In the genomic region with DNA sequence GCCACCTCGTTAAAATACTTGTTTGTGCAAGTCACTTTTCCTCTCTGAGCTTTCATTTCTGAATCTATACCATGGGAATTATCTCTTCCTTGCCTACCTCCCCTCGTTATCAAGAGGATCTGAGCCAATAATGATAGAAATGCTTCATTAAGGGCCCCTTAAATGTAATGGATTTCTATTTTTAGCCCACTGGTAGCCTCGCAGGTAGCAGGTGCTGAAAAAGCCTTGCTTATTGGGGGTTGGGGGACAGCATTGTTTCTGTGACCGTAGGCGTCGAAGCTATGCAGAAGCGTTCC, we compare ENCODE assay signal across 8 cellular contexts. TPM values are rescaled to one million over a fixed set of nuclear protein-coding genes. Genes with fewer than 3 reads are reported as not detected.
DNase-seq lines count a peak whose midpoint lies in the region; ATAC-seq and TF ChIP-seq lines count a peak whose summit lies in the region.

No MANE protein-coding gene starts in this region.

- no peak for TF ChIP-seq RAD21 in liver (IDR thresholded peaks at IDR 0.05)

- peaks cover 27% of the 10 kb centered on the region for H3K27me3 Mint-ChIP-seq in activated T-cell treated with anti-CD3 and anti-CD28 coated beads, Interleukin-2, amount 50 U/mL, for 72 hours (ENCODE audit: low read depth)
- H3K27me3 Mint-ChIP-seq in activated naive CD8-positive, alpha-beta T cell treated with anti-CD3 and anti-CD28 coated beads, Interleukin-2, amount 10 ng/mL, durations not matched to agents 7 days and 5 days, result peaks cover 8% of the 10 kb centered on the region

- H3K27ac Mint-ChIP-seq in activated T-cell treated with anti-CD3 and anti-CD28 coated beads, Interleukin-2, amount 50 U/mL, for 72 hours, result peak overlapping the region; percentile 61
- peak overlapping the region; percentile 90 for H3K27ac Mint-ChIP-seq in activated naive CD8-positive, alpha-beta T cell treated with anti-CD3 and anti-CD28 coated beads, Interleukin-2, amount 10 ng/mL, durations not matched to agents 7 days and 5 days

- H3K36me3 ChIP-seq in liver (ENCODE audit: control insufficient read depth in 4 of 4, insufficient read depth in 3 of 4, low read depth in 1 of 4, low read length in 3 of 4) (no peaks in the 10 kb centered on the region), tibial artery (no peaks in the 10 kb centered on the region)

- H3K4me1 ChIP-seq in liver (ENCODE audit: control insufficient read depth in 4 of 4, insufficient read depth in 4 of 4, low read length in 3 of 4) (peaks cover 3 to 29% (median 22%) of the 10 kb centered on the region in 4 donors), tibial artery (peaks cover 0 to 36% (median 19%) of the 10 kb centered on the region in 4 donors)

- ATAC-seq in activated T-cell treated with anti-CD3 and anti-CD28 coated beads, Interleukin-2, amount 50 U/mL, for 72 hours (replicated peaks in 1 of 2), result peak in 1 of 2 donors; percentile 16
- ATAC-seq in activated naive CD8-positive, alpha-beta T cell treated with anti-CD3 and anti-CD28 coated beads, Interleukin-2, amount 10 ng/mL, durations not matched to agents 7 days and 5 days (ENCODE audit: low read depth), result no peak
- no peak for ATAC-seq in HG03280 (IDR thresholded peaks at IDR 0.05; ENCODE audit: unreplicated experiment)

- H3K36me3 Mint-ChIP-seq in activated T-cell treated with anti-CD3 and anti-CD28 coated beads, Interleukin-2, amount 50 U/mL, for 72 hours (ENCODE audit: insufficient read depth in 2 of 2), result peaks cover 1 to 4% of the 10 kb centered on the region in 2 donors
- H3K36me3 Mint-ChIP-seq in activated naive CD8-positive, alpha-beta T cell treated with anti-CD3 and anti-CD28 coated beads, Interleukin-2, amount 10 ng/mL, durations not matched to agents 7 days and 5 days, result peaks cover 10% of the 10 kb centered on the region

- H3K4me3 ChIP-seq in liver (ENCODE audit: low read depth in 1 of 3, low read length in 3 of 3) (peak overlapping the region; percentile 46 to 93 (median 70)), tibial artery (peak overlapping the region; percentile 97 to 98)

- H3K27me3 ChIP-seq in liver (ENCODE audit: control insufficient read depth in 4 of 4, insufficient read depth in 4 of 4, low read length in 3 of 4), result no peaks in the 10 kb centered on the region
- H3K27me3 ChIP-seq in tibial artery, result no peaks in the 10 kb centered on the region

- no peaks in the 10 kb centered on the region for H3K9me3 ChIP-seq in liver (ENCODE audit: control insufficient read depth in 4 of 4, low read length in 3 of 4)
- H3K9me3 ChIP-seq in tibial artery, result no peaks in the 10 kb centered on the region

- no peak for DNase-seq in activated T-cell treated with anti-CD3 and anti-CD28 coated beads, Interleukin-2, amount 50 U/mL, for 72 hours
- no peak for DNase-seq in activated T-cell treated with anti-CD3 and anti-CD28 coated beads, Interleukin-2, amount 50 U/mL, for 48 hours
- DNase-seq in activated naive CD8-positive, alpha-beta T cell treated with anti-CD3 and anti-CD28 coated beads, Interleukin-2, amount 10 ng/mL, durations not matched to agents 7 days and 5 days, result no peak
- DNase-seq in tibial artery (no peak), iPS-NIHi11 (ENCODE audit: low spot score) (no peak)
- DNase-seq in central memory CD4-positive, alpha-beta T cell, result no peak

- peaks cover 53% of the 10 kb centered on the region for H3K4me1 Mint-ChIP-seq in activated T-cell treated with anti-CD3 and anti-CD28 coated beads, Interleukin-2, amount 50 U/mL, for 72 hours (ENCODE audit: low read depth)
- H3K4me1 Mint-ChIP-seq in activated naive CD8-positive, alpha-beta T cell treated with anti-CD3 and anti-CD28 coated beads, Interleukin-2, amount 10 ng/mL, durations not matched to agents 7 days and 5 days, result peaks cover 25% of the 10 kb centered on the region

- H3K27ac ChIP-seq in liver (ENCODE audit: low read depth in 1 of 2, low read length in 2 of 2), result no peak overlapping the region
- H3K27ac ChIP-seq in tibial artery, result peak overlapping the region in 1 of 2 donors; percentile 92

- TF ChIP-seq CTCF in liver (IDR thresholded peaks at IDR 0.05; ENCODE audit: low read depth, low read length, missing input control), result no peak
- no peak for TF ChIP-seq CTCF in tibial artery (IDR thresholded peaks at IDR 0.05)

- 5% methylated on average over 7 of the region's 7 CpGs for WGBS in liver

- no peaks in the 10 kb centered on the region for H3K9me3 Mint-ChIP-seq in activated T-cell treated with anti-CD3 and anti-CD28 coated beads, Interleukin-2, amount 50 U/mL, for 72 hours
- peaks cover 3% of the 10 kb centered on the region for H3K9me3 Mint-ChIP-seq in activated naive CD8-positive, alpha-beta T cell treated with anti-CD3 and anti-CD28 coated beads, Interleukin-2, amount 10 ng/mL, durations not matched to agents 7 days and 5 days

- peak overlapping the region; percentile 91 to 92 for H3K4me3 Mint-ChIP-seq in activated T-cell treated with anti-CD3 and anti-CD28 coated beads, Interleukin-2, amount 50 U/mL, for 72 hours
- peak overlapping the region; percentile 86 for H3K4me3 Mint-ChIP-seq in activated naive CD8-positive, alpha-beta T cell treated with anti-CD3 and anti-CD28 coated beads, Interleukin-2, amount 10 ng/mL, durations not matched to agents 7 days and 5 days

- H3K9ac ChIP-seq in liver (ENCODE audit: low read depth in 1 of 2, low read length in 2 of 2), result no peak overlapping the region

- intact Hi-C loops in tibial artery (cut with DNase I; ENCODE audit: low total_unique reads), result loop anchor here (10.0 kb wide), 2 partner anchors 101 to 189 kb away; no protein-coding TSS in a partner anchor

- POLR2A ChIA-PET in activated naive CD8-positive, alpha-beta T cell treated with anti-CD3 and anti-CD28 coated beads, Interleukin-2, amount 10 ng/mL, durations not matched to agents 7 days and 5 days (lab: Charles Lee), result interaction anchor here (0.6 to 2.4 kb wide), 7 partner anchors 12 to 531 kb away, joined by 3 to 10 read pairs (median 5); partner anchors contain the start of genes CLN6 and FEM1B

TF ChIP-seq in liver, 16 proteins besides CTCF, POLR2A, EP300 and RAD21:
- TF ChIP-seq RXRA (IDR thresholded peaks at IDR 0.05), result no peak
- TF ChIP-seq HNF4G (IDR thresholded peaks at IDR 0.05), result no peak
- TF ChIP-seq EGR1 (IDR thresholded peaks at IDR 0.05; ENCODE audit: low read depth in 2 of 2), result no peak
- TF ChIP-seq NR2F2 (IDR thresholded peaks at IDR 0.05), result no peak
- TF ChIP-seq TAF1 (conservative IDR thresholded peaks at IDR 0.05), result no peak
- TF ChIP-seq SP1 (IDR thresholded peaks at IDR 0.05), result no peak
- TF ChIP-seq YY1 (IDR thresholded peaks at IDR 0.05), result no peak
- TF ChIP-seq GABPA (IDR thresholded peaks at IDR 0.05 in 1 of 2, conservative IDR thresholded peaks at IDR 0.05 in 1 of 2), result no peak
- TF ChIP-seq FOXA2 (IDR thresholded peaks at IDR 0.05), result no peak

RNA-seq across cellular contexts. Expression of gene PIAS1, which starts 0.5 kb away (rescaled TPM):
- total RNA-seq in activated T-cell treated with anti-CD3 and anti-CD28 coated beads, Interleukin-2, amount 50 U/mL, for 72 hours, result 10 to 100 TPM; 43.3 to 48.1 TPM
- 10 to 100 TPM; 53.8 to 54.3 TPM for total RNA-seq in activated naive CD8-positive, alpha-beta T cell treated with anti-CD3 and anti-CD28 coated beads, Interleukin-2, amount 10 ng/mL, durations not matched to agents 7 days and 5 days
- total RNA-seq in liver, result 10 to 100 TPM; 10.6 to 15.9 TPM
- 10 to 100 TPM in 1 of 2 donors, 1 to 10 TPM in 1; 5.6 to 18.8 TPM for polyA plus RNA-seq in liver
